16 cellular contexts compared by ENCODE assay signal in genomic region chr15:44385344-44385942, GRCh38. TPM values are rescaled to one million over a fixed set of nuclear protein-coding genes. Genes with fewer than 3 reads are reported as not detected.
DNase-seq lines count a peak whose midpoint lies in the region; ATAC-seq, FAIRE-seq and TF ChIP-seq lines count a peak whose summit lies in the region.
"Had no signal": no experiment of that assay in that cellular context is flagged by ENCODE, and none has a peak within 500 bp of the region (broad histone marks: within the 10 kb centered on the region; RNA-seq: fewer than 3 reads in every experiment).

No MANE protein-coding gene starts in this region.

- DNase-seq in A549 (ENCODE audit: low read depth in 1 of 2, low spot score in 1 of 2) (no peak), GM13977 (ENCODE audit: low spot score) (peak; percentile 30), MM.1S (peak; percentile 55), brain microvascular endothelial cell (no peak), NCI-H748 treated with DMSO at 0.1 percent for 48 hours (lab: John Stamatoyannopoulos, UW) (no peak), H4 (ENCODE audit: low spot score) (no peak), esophagus muscularis mucosa (ENCODE audit: extremely low spot score) (no peak)
- DNase-seq: activated CD4-positive, alpha-beta T cell treated with anti-CD3 and anti-CD28 coated beads for 36 hours; activated T-cell treated with anti-CD3 and anti-CD28 coated beads, Interleukin-2, amount 50 U/mL, for 4 hours; endodermal cell; foreskin melanocyte; left lung; NCI-H2081 treated with DMSO at 0.1 percent for 48 hours; stimulated activated CD4-positive, alpha-beta T cell treated with anti-CD3 and anti-CD28 coated beads, Interleukin-12 subunit alpha, Interleukin-12 subunit beta, amount 100 ng/mL, for 4 hours; uterus had no signal

- H2AFZ ChIP-seq in MM.1S (ENCODE audit: low read length), result no peak overlapping the region

- peaks cover 10% of the 10 kb centered on the region for H3K4me1 ChIP-seq in A549
- peaks cover 14% of the 10 kb centered on the region for H3K4me1 ChIP-seq in MM.1S (ENCODE audit: low read length)
- peaks cover 4 to 14% (median 10%) of the 10 kb centered on the region in 4 donors for H3K4me1 ChIP-seq in esophagus muscularis mucosa
- H3K4me1 ChIP-seq: left lung, uterus had no signal

- H3K9me2 ChIP-seq in MM.1S (replicated peaks; ENCODE audit: insufficient read depth, low read length), result no peaks in the 10 kb centered on the region

- CTCF ChIA-PET in A549 (lab: Yijun Ruan, JAX), result no interaction called here

- 0 out of 2 replicates have a peak, but pooled peaks cover 4% of the 10 kb centered on the region for H3K79me2 ChIP-seq in MM.1S (ENCODE audit: low read length)

- H3K27ac ChIP-seq in A549, result peak overlapping the region; percentile 67 to 80
- peak overlapping the region; percentile 75; the same call in 1 of the 2 replicates for H3K27ac ChIP-seq in MM.1S (ENCODE audit: low read length)
- peak overlapping the region; percentile 65 for H3K27ac ChIP-seq in brain microvascular endothelial cell
- H3K27ac ChIP-seq in esophagus muscularis mucosa (replicated peaks in 1 of 4), result no peak overlapping the region
- H3K27ac ChIP-seq: left lung, uterus had no signal

- no peaks in the 10 kb centered on the region for H4K20me1 ChIP-seq in MM.1S (ENCODE audit: insufficient read depth, low read length)

- no peak for TF ChIP-seq RAD21 in A549 (conservative IDR thresholded peaks at IDR 0.05 in 1 of 2, IDR thresholded peaks at IDR 0.05 in 1 of 2)

- TF ChIP-seq EP300 in A549 (IDR thresholded peaks at IDR 0.05) (no peak), esophagus muscularis mucosa (IDR thresholded peaks at IDR 0.05) (no peak)

- TF ChIP-seq POLR2A in A549 (IDR thresholded peaks at IDR 0.05; ENCODE audit: low read length), result no peak
- TF ChIP-seq POLR2A in esophagus muscularis mucosa (IDR thresholded peaks at IDR 0.05; ENCODE audit: low read depth), result no peak

- intact Hi-C loops in esophagus muscularis mucosa (cut with DNase I), result no loop called here

- no peak overlapping the region for H3K4me3 ChIP-seq in A549
- no peak overlapping the region for H3K4me3 ChIP-seq in MM.1S (ENCODE audit: low read length)
- no peak overlapping the region for H3K4me3 ChIP-seq in brain microvascular endothelial cell (ENCODE audit: low read depth, low read length)
- H3K4me3 ChIP-seq in esophagus muscularis mucosa, result no peak overlapping the region
- H3K4me3 ChIP-seq: left lung, uterus had no signal

- H3K9ac ChIP-seq in MM.1S (ENCODE audit: low read length), result no peak overlapping the region

- FAIRE-seq in A549 (lab: Jason Lieb, UNC), result no peak

- POLR2A ChIA-PET in A549 (lab: Yijun Ruan, JAX), result interaction anchor here (0.8 kb wide), 1 partner anchor 10 kb away, joined by 3 read pairs; no protein-coding TSS in a partner anchor

- H3K27me3 ChIP-seq in MM.1S (replicated peaks; ENCODE audit: insufficient read depth, low read length) (no peaks in the 10 kb centered on the region), brain microvascular endothelial cell (replicated peaks) (no peaks in the 10 kb centered on the region), esophagus muscularis mucosa (no peaks in the 10 kb centered on the region)
- H3K27me3 ChIP-seq: left lung, uterus had no signal

- H3K9me3 ChIP-seq in A549 (no peaks in the 10 kb centered on the region), MM.1S (replicated peaks; ENCODE audit: insufficient read depth, low read length) (no peaks in the 10 kb centered on the region), esophagus muscularis mucosa (no peaks in the 10 kb centered on the region)
- H3K9me3 ChIP-seq: left lung, uterus had no signal

- peaks cover 9% of the 10 kb centered on the region for H3F3A ChIP-seq in MM.1S (ENCODE audit: insufficient read depth, low read length)

- H3K4me2 ChIP-seq in A549 (peak overlapping the region; percentile 46), MM.1S (ENCODE audit: low read depth, low read length) (peak overlapping the region; percentile 60; the same call in 1 of the 2 replicates)

- WGBS in A549 (ENCODE audit: missing lambda C conversion rate), result 88% methylated on average over 1 of the region's 1 CpG
- WGBS in esophagus muscularis mucosa, result 64% methylated on average over 1 of the region's 1 CpG

- in situ Hi-C loops in GM13977 (cut with MboI; ENCODE audit: low pct_unique_long_range_greater_than_20kb, low sequenced_read_pairs, unreplicated experiment) (no loop called here), brain microvascular endothelial cell (cut with HindIII; ENCODE audit: low pct_ligation_motif_present, low sequenced_read_pairs) (no loop called here)

- H3K36me3 ChIP-seq in MM.1S (replicated peaks; ENCODE audit: insufficient read depth, low read length) (no peaks in the 10 kb centered on the region), brain microvascular endothelial cell (replicated peaks) (peaks cover 3% of the 10 kb centered on the region), esophagus muscularis mucosa (peaks cover 0 to 35% (median 10%) of the 10 kb centered on the region in 4 donors)
- H3K36me3 ChIP-seq: uterus had no signal

- TF ChIP-seq CTCF in A549 (IDR thresholded peaks at IDR 0.05) (no peak), GM13977 (IDR thresholded peaks at IDR 0.05; ENCODE audit: extremely low read depth, insufficient read depth, missing control alignments) (no peak), MM.1S (IDR thresholded peaks at IDR 0.05; ENCODE audit: low read length) (no peak), brain microvascular endothelial cell (IDR thresholded peaks at IDR 0.05; ENCODE audit: low read depth, low read length, missing control alignments) (no peak), esophagus muscularis mucosa (IDR thresholded peaks at IDR 0.05) (no peak)

- ATAC-seq in A549 (no peak), GM21737 (IDR thresholded peaks at IDR 0.05; ENCODE audit: unreplicated experiment) (no peak)
- ATAC-seq: activated CD4-positive, alpha-beta T cell treated with anti-CD3 and anti-CD28 coated beads for 36 hours; activated T-cell treated with anti-CD3 and anti-CD28 coated beads, Interleukin-2, amount 50 U/mL, for 4 hours had no signal

TF ChIP-seq in A549, 52 proteins besides CTCF, POLR2A, EP300 and RAD21:
- TF ChIP-seq, protein P1, sequence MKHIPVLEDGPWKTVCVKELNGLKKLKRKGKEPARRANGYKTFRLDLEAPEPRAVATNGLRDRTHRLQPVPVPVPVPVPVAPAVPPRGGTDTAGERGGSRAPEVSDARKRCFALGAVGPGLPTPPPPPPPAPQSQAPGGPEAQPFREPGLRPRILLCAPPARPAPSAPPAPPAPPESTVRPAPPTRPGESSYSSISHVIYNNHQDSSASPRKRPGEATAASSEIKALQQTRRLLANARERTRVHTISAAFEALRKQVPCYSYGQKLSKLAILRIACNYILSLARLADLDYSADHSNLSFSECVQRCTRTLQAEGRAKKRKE (CRISPR knock-in tag; IDR thresholded peaks at IDR 0.05; ENCODE audit: low read depth), result no peak
- TF ChIP-seq, protein P2, sequence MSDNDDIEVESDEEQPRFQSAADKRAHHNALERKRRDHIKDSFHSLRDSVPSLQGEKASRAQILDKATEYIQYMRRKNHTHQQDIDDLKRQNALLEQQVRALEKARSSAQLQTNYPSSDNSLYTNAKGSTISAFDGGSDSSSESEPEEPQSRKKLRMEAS (IDR thresholded peaks at IDR 0.05), result no peak
- TF ChIP-seq TP53 (CRISPR knock-in tag; IDR thresholded peaks at IDR 0.05), result no peak
- TF ChIP-seq HDAC2 (IDR thresholded peaks at IDR 0.05), result no peak
- no peak for TF ChIP-seq KDM5A (IDR thresholded peaks at IDR 0.05)
- no peak for TF ChIP-seq MAZ (IDR thresholded peaks at IDR 0.05; ENCODE audit: borderline replicate concordance, low read depth, low read length)
- no peak for TF ChIP-seq CHD2 (IDR thresholded peaks at IDR 0.05; ENCODE audit: low read length, partially characterized antibody)
- no peak for TF ChIP-seq MAFK (IDR thresholded peaks at IDR 0.05; ENCODE audit: partially characterized antibody)
- TF ChIP-seq KDM1A (IDR thresholded peaks at IDR 0.05; ENCODE audit: low read depth), result no peak
- no peak for TF ChIP-seq CBX2 (IDR thresholded peaks at IDR 0.05; ENCODE audit: borderline replicate concordance, low read depth)
- no peak for TF ChIP-seq HES2 (IDR thresholded peaks at IDR 0.05)
- TF ChIP-seq POLR2AphosphoS2 (conservative IDR thresholded peaks at IDR 0.05; ENCODE audit: low read length), result no peak
TF ChIP-seq in A549: peak in this region for 0.

RNA-seq across cellular contexts. Expression of gene CTDSPL2, which starts 42.0 kb away (rescaled TPM):
- polyA plus RNA-seq in A549 (2011; rRNA removed) (36.4 and 50.1 TPM in 2 replicates), A549 (2017; fragmentation: RNase III; extraction: RNeasy Plus Mini Kit Qiagen cat#74134 plus additional on column Dnase treatment) (15.4 to 18.4 TPM (median 17.1 TPM) in 3 replicates)
- polyA plus RNA-seq in A549 (2012; cell fraction: cytosol; rRNA removed), result 6.3 and 7.2 TPM in 2 replicates
- 4.8 TPM in 2 replicates for polyA plus RNA-seq in A549 (2012; cell fraction: nucleus; rRNA removed)
- 49.4 and 73.1 TPM in 2 replicates for polyA minus RNA-seq in A549 (2011; rRNA and poly(A)+ RNA removed)
- 46.6 and 75.7 TPM in 2 replicates for total RNA-seq in H4 (2014; rRNA removed; shearing (Covaris generic))
- 10 to 100 TPM; 28.8 to 46.4 (median 43.8) TPM for total RNA-seq in esophagus muscularis mucosa

Comparison
In these comparisons a context has a peak if more than half of its experiments do, and no peak if none do; other contexts are left out.
1. DNase-seq: peak in GM13977 (single experiment) and MM.1S (single experiment); none in A549 (0 of 2), brain microvascular endothelial cell (single experiment), NCI-H748 treated with DMSO at 0.1 percent for 48 hours (single experiment), H4 (single experiment) and esophagus muscularis mucosa (single experiment).
2. H3K27ac ChIP-seq: peak in A549 (2 of 2), MM.1S (single experiment) and brain microvascular endothelial cell (single experiment); none in esophagus muscularis mucosa (0 of 4).